In the genomic region with DNA sequence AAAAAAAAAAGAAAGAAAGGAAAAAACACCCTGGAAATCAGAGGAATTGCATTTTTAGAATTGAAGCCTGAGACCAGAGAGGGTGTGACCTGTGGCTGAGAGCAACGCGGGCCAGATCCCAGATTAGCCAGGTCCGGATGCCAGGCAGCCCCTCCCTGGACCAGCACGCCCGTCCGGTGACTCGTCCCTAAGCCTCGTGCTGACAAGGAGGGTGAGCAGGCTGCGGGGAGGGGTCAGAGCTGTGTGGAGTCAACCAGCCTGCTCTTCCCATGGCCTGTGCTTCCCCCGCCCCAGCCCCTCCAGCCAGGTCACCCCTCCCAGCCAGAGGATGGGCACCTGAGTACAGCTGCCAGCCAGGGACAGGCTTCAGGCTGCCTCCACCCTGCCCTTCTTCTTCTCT, we compare ENCODE assay signal across 8 cellular contexts. TPM values are rescaled to one million over a fixed set of nuclear protein-coding genes. Genes with fewer than 3 reads are reported as not detected.
A peak's percentile ranks its signal among the peaks of the same experiment; 100 is the strongest.
DNase-seq lines count a peak whose midpoint lies in the region; ATAC-seq and TF ChIP-seq lines count a peak whose summit lies in the region.

No MANE protein-coding gene starts in this region.

- intact Hi-C loops in left cardiac atrium (cut with DNase I) = loop anchor here in 1 of 2 donors (10.0 kb wide), 1 partner anchor 50 kb away; no protein-coding TSS in a partner anchor

- H3K4me1 Mint-ChIP-seq in activated T-cell treated with anti-CD3 and anti-CD28 coated beads, Interleukin-2, amount 50 U/mL, for 72 hours (ENCODE audit: low read depth) = peaks cover 21% of the 10 kb centered on the region
- peaks cover 17% of the 10 kb centered on the region for H3K4me1 Mint-ChIP-seq in stimulated activated effector memory CD8-positive, alpha-beta T cell treated with anti-CD3 and anti-CD28 coated beads, Interleukin-12 subunit alpha, Interleukin-12 subunit beta, amount 100 ng/mL, for 72 hours

- no peaks in the 10 kb centered on the region for H3K36me3 Mint-ChIP-seq in activated T-cell treated with anti-CD3 and anti-CD28 coated beads, Interleukin-2, amount 50 U/mL, for 72 hours (ENCODE audit: insufficient read depth in 2 of 2)
- no peaks in the 10 kb centered on the region for H3K36me3 Mint-ChIP-seq in stimulated activated effector memory CD8-positive, alpha-beta T cell treated with anti-CD3 and anti-CD28 coated beads, Interleukin-12 subunit alpha, Interleukin-12 subunit beta, amount 100 ng/mL, for 72 hours

- no peak overlapping the region for H3K27ac Mint-ChIP-seq in activated T-cell treated with anti-CD3 and anti-CD28 coated beads, Interleukin-2, amount 50 U/mL, for 72 hours
- H3K27ac Mint-ChIP-seq in stimulated activated effector memory CD8-positive, alpha-beta T cell treated with anti-CD3 and anti-CD28 coated beads, Interleukin-12 subunit alpha, Interleukin-12 subunit beta, amount 100 ng/mL, for 72 hours = peak overlapping the region; percentile 93

- no peaks in the 10 kb centered on the region for H3K27me3 Mint-ChIP-seq in activated T-cell treated with anti-CD3 and anti-CD28 coated beads, Interleukin-2, amount 50 U/mL, for 72 hours (ENCODE audit: low read depth)

- in situ Hi-C loops in ACHN (cut with HindIII; ENCODE audit: low pct_ligation_motif_present, low pct_unique_long_range_greater_than_20kb, low sequenced_read_pairs) = no loop called here

- peak overlapping the region; percentile 55 to 67 for H3K4me3 Mint-ChIP-seq in activated T-cell treated with anti-CD3 and anti-CD28 coated beads, Interleukin-2, amount 50 U/mL, for 72 hours
- peak overlapping the region; percentile 71 for H3K4me3 Mint-ChIP-seq in stimulated activated effector memory CD8-positive, alpha-beta T cell treated with anti-CD3 and anti-CD28 coated beads, Interleukin-12 subunit alpha, Interleukin-12 subunit beta, amount 100 ng/mL, for 72 hours

- H3K9me3 Mint-ChIP-seq in activated T-cell treated with anti-CD3 and anti-CD28 coated beads, Interleukin-2, amount 50 U/mL, for 72 hours = no peaks in the 10 kb centered on the region
- H3K9me3 Mint-ChIP-seq in stimulated activated effector memory CD8-positive, alpha-beta T cell treated with anti-CD3 and anti-CD28 coated beads, Interleukin-12 subunit alpha, Interleukin-12 subunit beta, amount 100 ng/mL, for 72 hours = no peaks in the 10 kb centered on the region

- peak; percentile 54 for DNase-seq in ACHN
- DNase-seq in HuH-7.5 (ENCODE audit: low spot score) = peak; percentile 24
- peak in 1 of 2 donors; percentile 19 for DNase-seq in activated T-cell treated with anti-CD3 and anti-CD28 coated beads, Interleukin-2, amount 50 U/mL, for 72 hours
- DNase-seq in left cardiac atrium = peak; percentile 87
- no peak for DNase-seq in stimulated activated effector memory CD8-positive, alpha-beta T cell treated with anti-CD3 and anti-CD28 coated beads, Interleukin-12 subunit alpha, Interleukin-12 subunit beta, amount 100 ng/mL, for 72 hours (ENCODE audit: low spot score in 2 of 2)
- no peak for DNase-seq in NCI-H345 treated with DMSO at 0.1 percent for 48 hours (lab: John Stamatoyannopoulos, UW; ENCODE audit: unreplicated experiment)
- no peak for DNase-seq in GM20000 (ENCODE audit: low spot score)

- ATAC-seq in activated T-cell treated with anti-CD3 and anti-CD28 coated beads, Interleukin-2, amount 50 U/mL, for 72 hours (replicated peaks in 1 of 2) = peak in 1 of 2 donors; percentile 12
- ATAC-seq in left cardiac atrium (peak in 1 of 2 donors; percentile 50), GM21576 (IDR thresholded peaks at IDR 0.05; ENCODE audit: unreplicated experiment) (no peak)
- peak; percentile 19 for ATAC-seq in stimulated activated effector memory CD8-positive, alpha-beta T cell treated with anti-CD3 and anti-CD28 coated beads, Interleukin-12 subunit alpha, Interleukin-12 subunit beta, amount 100 ng/mL, for 72 hours

- TF ChIP-seq CTCF in GM20000 (IDR thresholded peaks at IDR 0.05; ENCODE audit: extremely low read depth, missing control alignments) = no peak

RNA-seq across cellular contexts. Expression of gene KLC1, which starts 4.2 kb away (rescaled TPM):
- 100 to 1,000 TPM; 165 to 177 TPM for total RNA-seq in activated T-cell treated with anti-CD3 and anti-CD28 coated beads, Interleukin-2, amount 50 U/mL, for 72 hours
- 100 to 1,000 TPM; 118 to 139 TPM for total RNA-seq in left cardiac atrium

Comparison
In these comparisons a context has a peak if more than half of its experiments do, and no peak if none do; other contexts are left out.
1. DNase-seq: peak in ACHN (single experiment), HuH-7.5 (single experiment) and left cardiac atrium (single experiment); none in stimulated activated effector memory CD8-positive, alpha-beta T cell treated with anti-CD3 and anti-CD28 coated beads, Interleukin-12 subunit alpha, Interleukin-12 subunit beta, amount 100 ng/mL, for 72 hours (0 of 2), NCI-H345 treated with DMSO at 0.1 percent for 48 hours (single experiment) and GM20000 (single experiment).